ENCODE assay signal across 22 cellular contexts in genomic region chr1:10914056-10914455, GRCh38.
A peak's percentile ranks its signal among the peaks of the same experiment; 100 is the strongest.
DNase-seq lines count a peak whose midpoint lies in the region; FAIRE-seq and TF ChIP-seq lines count a peak whose summit lies in the region.
"Had no signal": no experiment of that assay in that cellular context is flagged by ENCODE, and none has a peak within 500 bp of the region (broad histone marks: within the 10 kb centered on the region; RNA-seq: fewer than 3 reads in every experiment).

No MANE protein-coding gene starts in this region.

- TF ChIP-seq CTCF in Loucy (conservative IDR thresholded peaks at IDR 0.05; ENCODE audit: low read length) (no peak), coronary artery (IDR thresholded peaks at IDR 0.05) (no peak), spleen (IDR thresholded peaks at IDR 0.05 in 8 of 11, conservative IDR thresholded peaks at IDR 0.05 in 3 of 11) (no peak), GM13976 (IDR thresholded peaks at IDR 0.05; ENCODE audit: borderline replicate concordance, control extremely low read depth, extremely low read depth, insufficient read depth, missing control alignments) (no peak)

- H3F3A ChIP-seq in Loucy (ENCODE audit: low read depth): peaks cover 10% of the 10 kb centered on the region

- FAIRE-seq in GM19239 (lab: Jason Lieb, UNC): no peak
- FAIRE-seq: D721Med, GM12878, GM18507, H1 had no signal

- peak overlapping the region; percentile 32 for H3K4me3 ChIP-seq in Loucy (ENCODE audit: low read length, poor library complexity, severe bottlenecking)
- no peak overlapping the region for H3K4me3 ChIP-seq in coronary artery
- no peak overlapping the region for H3K4me3 ChIP-seq in spleen
- H3K4me3 ChIP-seq: BLaER1, GM12878, GM23248 had no signal

- peaks cover 35% of the 10 kb centered on the region for H3K79me2 ChIP-seq in Loucy (ENCODE audit: insufficient read depth, low read length)

- H3K9ac ChIP-seq in Loucy (ENCODE audit: low read depth, low read length, poor library complexity, severe bottlenecking): peak overlapping the region; percentile 62
- H3K9ac ChIP-seq: BLaER1, GM23248 had no signal

- H3K27me3 ChIP-seq in Loucy (ENCODE audit: insufficient read depth, low read length, poor library complexity, severe bottlenecking) (no peaks in the 10 kb centered on the region), spleen (replicated peaks in 1 of 7) (peaks cover 0 to 23% (median 0%) of the 10 kb centered on the region in 7 donors)

- H3K9me2 ChIP-seq in Loucy (replicated peaks; ENCODE audit: low read depth, low read length): no peaks in the 10 kb centered on the region

- H4K20me1 ChIP-seq in Loucy (ENCODE audit: insufficient read depth, low read length, poor library complexity, severe bottlenecking): no peaks in the 10 kb centered on the region

- DNase-seq in coronary artery (ENCODE audit: low spot score): peak; percentile 38
- DNase-seq in spleen: peak; percentile 43
- no peak for DNase-seq in GM19239 (ENCODE audit: insufficient read length, low spot score)
- no peak for DNase-seq in GM13976 (ENCODE audit: low spot score)
- DNase-seq in D341Med (ENCODE audit: low spot score): no peak
- DNase-seq: Caco-2; CD4-positive, CD25-positive, alpha-beta regulatory T cell; CD8-positive, alpha-beta T cell; DMS 273 treated with DMSO at 0.1 percent for 48 hours; DMS79; EL; GDM1; GM23248; H9; HFFc6 had no signal

- H2AFZ ChIP-seq in Loucy (ENCODE audit: low read length): no peak overlapping the region
- H2AFZ ChIP-seq: GM23248 had no signal

- intact Hi-C loops in spleen (cut with DNase I; ENCODE audit: low total_unique reads): no loop called here

- no peaks in the 10 kb centered on the region for H3K36me3 ChIP-seq in Loucy (ENCODE audit: insufficient read depth, low read length)
- no peaks in the 10 kb centered on the region for H3K36me3 ChIP-seq in spleen
- H3K36me3 ChIP-seq: BLaER1 had no signal

- no peak overlapping the region for H3K27ac ChIP-seq in coronary artery
- no peak overlapping the region for H3K27ac ChIP-seq in spleen
- H3K27ac ChIP-seq: BLaER1, C4-2B, GM23248 had no signal

- H3K4me1 ChIP-seq in Loucy (ENCODE audit: insufficient read depth, low read length, poor library complexity, severe bottlenecking): peaks cover 64% of the 10 kb centered on the region
- H3K4me1 ChIP-seq in spleen: peaks cover 0 to 24% (median 11%) of the 10 kb centered on the region in 6 donors
- H3K4me1 ChIP-seq: Caco-2 had no signal

- in situ Hi-C loops in GM13976 (cut with MboI; ENCODE audit: low sequenced_read_pairs, unreplicated experiment): no loop called here

- 91 to 96% (median 94%) methylated on average over 4 to 5 of the region's 5 CpGs for WGBS in spleen, 5 donors

- peak overlapping the region; percentile 42 for H3K4me2 ChIP-seq in Loucy (ENCODE audit: low read depth, low read length, poor library complexity, severe bottlenecking)
- H3K4me2 ChIP-seq: BLaER1 had no signal

- TF ChIP-seq POLR2A in spleen (IDR thresholded peaks at IDR 0.05): no peak

- H3K9me3 ChIP-seq in Loucy (ENCODE audit: insufficient read depth, low read depth, low read length): no peaks in the 10 kb centered on the region
- H3K9me3 ChIP-seq in spleen: no peaks in the 10 kb centered on the region
- H3K9me3 ChIP-seq: Caco-2 had no signal

Comparison
In these comparisons a context has a peak if more than half of its experiments do, and no peak if none do; other contexts are left out.
1. DNase-seq: peak in coronary artery (single experiment) and spleen (single experiment); none in GM19239 (single experiment), GM13976 (single experiment) and D341Med (single experiment).